ENCODE assay signal across 1 cellular context in genomic region chr14:67717048-67717447, GRCh38.
A peak's percentile ranks its signal among the peaks of the same experiment; 100 is the strongest.
TF ChIP-seq lines count a peak whose summit lies in the region.

No MANE protein-coding gene starts in this region.

TF ChIP-seq in HepG2, 621 proteins besides CTCF, POLR2A, EP300 and RAD21 (continued from another document and continues in another):
- TF ChIP-seq CEBPZ (IDR thresholded peaks at IDR 0.05; ENCODE audit: low read length) (no peak), GLMP (CRISPR knock-in tag; IDR thresholded peaks at IDR 0.05; ENCODE audit: borderline replicate concordance) (no peak), NCOR1 (IDR thresholded peaks at IDR 0.05; ENCODE audit: borderline replicate concordance, low read length) (0 out of 2 replicates have a peak, but pooled peaks have one; percentile 17), NFKB2 (CRISPR knock-in tag; IDR thresholded peaks at IDR 0.05; ENCODE audit: borderline replicate concordance) (no peak), ZNF329 (CRISPR knock-in tag; IDR thresholded peaks at IDR 0.05; ENCODE audit: low read depth) (no peak), EEA1 (CRISPR knock-in tag; IDR thresholded peaks at IDR 0.05; ENCODE audit: borderline replicate concordance) (no peak), RFX5 (IDR thresholded peaks at IDR 0.05; ENCODE audit: low read depth, low read length) (no peak), TERF1 (CRISPR knock-in tag; IDR thresholded peaks at IDR 0.05) (no peak), HNF4A (CRISPR knock-in tag; IDR thresholded peaks at IDR 0.05) (peak; percentile 21; the same call in 1 of the 2 replicates), KLF15 (CRISPR knock-in tag; IDR thresholded peaks at IDR 0.05; ENCODE audit: borderline replicate concordance) (no peak), HIVEP1 (CRISPR knock-in tag; IDR thresholded peaks at IDR 0.05) (no peak), RBAK (CRISPR knock-in tag; IDR thresholded peaks at IDR 0.05) (no peak), KDM4B (CRISPR knock-in tag; IDR thresholded peaks at IDR 0.05) (no peak), ARID5B (CRISPR knock-in tag; IDR thresholded peaks at IDR 0.05) (peak; percentile 53; the same call in 1 of the 2 replicates), ZNF230 (CRISPR knock-in tag; IDR thresholded peaks at IDR 0.05) (no peak), RARG (CRISPR knock-in tag; IDR thresholded peaks at IDR 0.05; ENCODE audit: low read depth) (no peak), ZZZ3 (CRISPR knock-in tag; IDR thresholded peaks at IDR 0.05; ENCODE audit: borderline replicate concordance) (no peak), ZNF512 (CRISPR knock-in tag; IDR thresholded peaks at IDR 0.05) (no peak), KDM2A (CRISPR knock-in tag; IDR thresholded peaks at IDR 0.05; ENCODE audit: borderline replicate concordance, low read depth) (no peak), ZFP90 (CRISPR knock-in tag; IDR thresholded peaks at IDR 0.05; ENCODE audit: borderline replicate concordance) (no peak), SAP130 (CRISPR knock-in tag; IDR thresholded peaks at IDR 0.05; ENCODE audit: low read depth) (no peak), PTBP1 (IDR thresholded peaks at IDR 0.05; ENCODE audit: low read depth, low read length, poor library complexity, severe bottlenecking) (no peak), ZNF567 (CRISPR knock-in tag; IDR thresholded peaks at IDR 0.05; ENCODE audit: borderline replicate concordance) (no peak), ZXDC (CRISPR knock-in tag; IDR thresholded peaks at IDR 0.05) (no peak), ZNF609 (CRISPR knock-in tag; IDR thresholded peaks at IDR 0.05; ENCODE audit: borderline replicate concordance) (peak; percentile 79), DPF2 (CRISPR knock-in tag; IDR thresholded peaks at IDR 0.05; ENCODE audit: borderline replicate concordance, low read depth) (no peak), ZNF333 (CRISPR knock-in tag; IDR thresholded peaks at IDR 0.05; ENCODE audit: borderline replicate concordance) (no peak), ZNF709 (CRISPR knock-in tag; IDR thresholded peaks at IDR 0.05) (no peak), TEAD2 (CRISPR knock-in tag; IDR thresholded peaks at IDR 0.05) (no peak), ZNF770 (CRISPR knock-in tag; IDR thresholded peaks at IDR 0.05) (no peak), ZNF225 (CRISPR knock-in tag; IDR thresholded peaks at IDR 0.05) (no peak), SP2 (CRISPR knock-in tag; IDR thresholded peaks at IDR 0.05) (no peak), RXRB (CRISPR knock-in tag; IDR thresholded peaks at IDR 0.05; ENCODE audit: borderline replicate concordance) (0 out of 2 replicates have a peak, but pooled peaks have one; percentile 10), EZH2 (conservative IDR thresholded peaks at IDR 0.05; ENCODE audit: low read depth, low read length) (no peak), HOXA3 (CRISPR knock-in tag; IDR thresholded peaks at IDR 0.05) (no peak), ZFP36 (IDR thresholded peaks at IDR 0.05; ENCODE audit: borderline replicate concordance, low read depth, low read length, partially characterized antibody) (no peak)
